28 cellular contexts compared by ENCODE assay signal in the genomic region with DNA sequence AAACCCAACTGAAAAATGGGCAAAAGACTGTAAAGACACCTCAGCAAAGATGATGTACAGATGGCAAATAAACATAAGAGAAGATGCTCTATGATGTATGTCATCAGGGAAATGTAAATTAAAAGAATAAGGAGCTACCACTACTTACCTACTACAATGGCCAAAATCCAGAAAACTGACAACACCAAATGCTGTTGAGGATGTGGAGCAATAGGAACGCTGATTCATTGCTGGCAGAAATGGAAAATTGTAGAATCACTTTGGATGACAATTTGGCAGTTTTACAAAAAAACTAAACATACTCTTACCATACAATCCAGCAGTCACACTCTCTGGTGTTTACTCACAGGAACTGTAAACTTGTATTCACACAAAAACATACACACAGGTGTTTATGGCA.
"Had no signal": no experiment of that assay in that cellular context is flagged by ENCODE, and none has a peak within 500 bp of the region (broad histone marks: within the 10 kb centered on the region; RNA-seq: fewer than 3 reads in every experiment).

No MANE protein-coding gene starts in this region.

- H3K27me3 ChIP-seq: left lung, ovary, sigmoid colon, spleen, suprapubic skin, tibial artery, upper lobe of right lung had no signal

- DNase-seq: hippocampal formation; immature natural killer cell; kidney; left colon; left lung; midbrain; mucosa of descending colon; naive thymus-derived CD4-positive, alpha-beta T cell; ovary; retina; right cardiac atrium; sigmoid colon; small intestine; spleen; stimulated activated CD4-positive, alpha-beta T cell treated with anti-CD3 and anti-CD28 coated beads, Interleukin-4, amount 100 ng/mL, for 24 hours; stimulated activated naive CD4-positive, alpha-beta T cell; tibial artery; trophoblast cell; upper lobe of right lung had no signal

- FAIRE-seq: islet of Langerhans, kidney, small intestine, urothelium cell line had no signal

- H3K27ac Mint-ChIP-seq: immature natural killer cell; memory B cell; naive thymus-derived CD4-positive, alpha-beta T cell; natural killer cell treated with Interleukin-12 subunit alpha and Interleukin-12 subunit beta and Interleukin-15 and Interleukin-18, amount 100 ng/mL, for 72 hours; progenitor cell of endocrine pancreas; stimulated activated effector memory CD8-positive, alpha-beta T cell treated with anti-CD3 and anti-CD28 coated beads, Interleukin-12 subunit alpha, Interleukin-12 subunit beta, amount 100 ng/mL, for 72 hours; stimulated activated naive CD8-positive, alpha-beta T cell treated with anti-CD3 and anti-CD28 coated beads, Interleukin-15, Interleukin-2, amounts not matched to agents 100 ng/mL and 50 ng/mL, for 24 hours had no signal

- H3K27me3 Mint-ChIP-seq: progenitor cell of endocrine pancreas had no signal

- H3K9me3 Mint-ChIP-seq: natural killer cell treated with Interleukin-12 subunit alpha and Interleukin-12 subunit beta and Interleukin-15 and Interleukin-18, amount 100 ng/mL, for 72 hours; stimulated activated effector memory CD8-positive, alpha-beta T cell treated with anti-CD3 and anti-CD28 coated beads, Interleukin-12 subunit alpha, Interleukin-12 subunit beta, amount 100 ng/mL, for 72 hours; stimulated activated naive CD8-positive, alpha-beta T cell treated with anti-CD3 and anti-CD28 coated beads, Interleukin-15, Interleukin-2, amounts not matched to agents 100 ng/mL and 50 ng/mL, for 24 hours had no signal

- H3K4me1 Mint-ChIP-seq: immature natural killer cell; memory B cell; naive thymus-derived CD4-positive, alpha-beta T cell; stimulated activated effector memory CD8-positive, alpha-beta T cell treated with anti-CD3 and anti-CD28 coated beads, Interleukin-12 subunit alpha, Interleukin-12 subunit beta, amount 100 ng/mL, for 72 hours had no signal

- H3K4me1 ChIP-seq: left lung, sigmoid colon, spleen, suprapubic skin, tibial artery, upper lobe of right lung had no signal

- H3K36me3 ChIP-seq: left lung, ovary, sigmoid colon, spleen, suprapubic skin, thoracic aorta, tibial artery, upper lobe of right lung had no signal

- H3K27ac ChIP-seq: left lung, ovary, sigmoid colon, spleen, suprapubic skin, thoracic aorta, tibial artery, upper lobe of right lung had no signal

- H3K4me3 ChIP-seq: left lung, mucosa of descending colon, ovary, sigmoid colon, spleen, suprapubic skin, thoracic aorta, tibial artery, upper lobe of right lung had no signal

- H3K9me3 ChIP-seq: mucosa of descending colon, ovary, suprapubic skin, thoracic aorta, tibial artery had no signal

- H3K4me3 Mint-ChIP-seq: immature natural killer cell; memory B cell; naive thymus-derived CD4-positive, alpha-beta T cell; natural killer cell treated with Interleukin-12 subunit alpha and Interleukin-12 subunit beta and Interleukin-15 and Interleukin-18, amount 100 ng/mL, for 72 hours; stimulated activated effector memory CD8-positive, alpha-beta T cell treated with anti-CD3 and anti-CD28 coated beads, Interleukin-12 subunit alpha, Interleukin-12 subunit beta, amount 100 ng/mL, for 72 hours; stimulated activated naive CD8-positive, alpha-beta T cell treated with anti-CD3 and anti-CD28 coated beads, Interleukin-15, Interleukin-2, amounts not matched to agents 100 ng/mL and 50 ng/mL, for 24 hours had no signal

- H3K36me3 Mint-ChIP-seq: immature natural killer cell; memory B cell; naive thymus-derived CD4-positive, alpha-beta T cell; natural killer cell treated with Interleukin-12 subunit alpha and Interleukin-12 subunit beta and Interleukin-15 and Interleukin-18, amount 100 ng/mL, for 72 hours; stimulated activated effector memory CD8-positive, alpha-beta T cell treated with anti-CD3 and anti-CD28 coated beads, Interleukin-12 subunit alpha, Interleukin-12 subunit beta, amount 100 ng/mL, for 72 hours had no signal

- ATAC-seq: left colon; left lung; mucosa of descending colon; naive thymus-derived CD4-positive, alpha-beta T cell; natural killer cell treated with Interleukin-12 subunit alpha and Interleukin-12 subunit beta and Interleukin-15 and Interleukin-18, amount 100 ng/mL, for 72 hours; right cardiac atrium; stimulated activated effector memory CD8-positive, alpha-beta T cell treated with anti-CD3 and anti-CD28 coated beads, Interleukin-12 subunit alpha, Interleukin-12 subunit beta, amount 100 ng/mL, for 72 hours; upper lobe of right lung had no signal
